ENCODE assay signal across 1 cellular context in genomic region chr1:50959913-50960844, GRCh38.
TF ChIP-seq lines count a peak whose summit lies in the region.

FAF1 (minus strand) TSS chr1:50960267; CDS start chr1:50959811, 456 bp downstream.

TF ChIP-seq in HepG2, 621 proteins besides CTCF, POLR2A, EP300 and RAD21 (continued from another document and continues in another):
- TF ChIP-seq AKNA (CRISPR knock-in tag; IDR thresholded peaks at IDR 0.05; ENCODE audit: borderline replicate concordance): no peak
- TF ChIP-seq CC2D1A (CRISPR knock-in tag; IDR thresholded peaks at IDR 0.05): no peak
- TF ChIP-seq ZNF737 (CRISPR knock-in tag; IDR thresholded peaks at IDR 0.05; ENCODE audit: borderline replicate concordance): no peak
- TF ChIP-seq ZNF550 (CRISPR knock-in tag; IDR thresholded peaks at IDR 0.05; ENCODE audit: borderline replicate concordance): no peak
- TF ChIP-seq ATF6 (CRISPR knock-in tag; conservative IDR thresholded peaks at IDR 0.05): no peak
- no peak for TF ChIP-seq AKAP8 (CRISPR knock-in tag; IDR thresholded peaks at IDR 0.05)
- no peak for TF ChIP-seq ZBTB37 (CRISPR knock-in tag; IDR thresholded peaks at IDR 0.05)
- TF ChIP-seq ZNF512B (CRISPR knock-in tag; IDR thresholded peaks at IDR 0.05; ENCODE audit: borderline replicate concordance): no peak
- no peak for TF ChIP-seq ZNF576 (CRISPR knock-in tag; IDR thresholded peaks at IDR 0.05)
- TF ChIP-seq ZNF558 (CRISPR knock-in tag; IDR thresholded peaks at IDR 0.05; ENCODE audit: borderline replicate concordance): no peak
- TF ChIP-seq ZNF34 (CRISPR knock-in tag; IDR thresholded peaks at IDR 0.05; ENCODE audit: borderline replicate concordance): 0 out of 2 replicates have a peak, but pooled peaks have one; percentile 53
- TF ChIP-seq CREM (IDR thresholded peaks at IDR 0.05): peak; percentile 96
- TF ChIP-seq CREM (CRISPR knock-in tag; IDR thresholded peaks at IDR 0.05): peak; percentile 61; the same call in 1 of the 2 replicates
- no peak for TF ChIP-seq TBP (CRISPR knock-in tag; IDR thresholded peaks at IDR 0.05)
- no peak for TF ChIP-seq PITX1 (CRISPR knock-in tag; IDR thresholded peaks at IDR 0.05)
- no peak for TF ChIP-seq NCOA1 (CRISPR knock-in tag; IDR thresholded peaks at IDR 0.05)
- TF ChIP-seq PBX3 (CRISPR knock-in tag; IDR thresholded peaks at IDR 0.05; ENCODE audit: borderline replicate concordance): no peak
- no peak for TF ChIP-seq PRDM10 (CRISPR knock-in tag; IDR thresholded peaks at IDR 0.05; ENCODE audit: low read depth)
- TF ChIP-seq ZNF281 (CRISPR knock-in tag; IDR thresholded peaks at IDR 0.05; ENCODE audit: borderline replicate concordance): peak; percentile 16; the same call in 1 of the 2 replicates
- TF ChIP-seq RFXAP (CRISPR knock-in tag; IDR thresholded peaks at IDR 0.05; ENCODE audit: borderline replicate concordance): peak; percentile 63; the same call in 1 of the 2 replicates
- TF ChIP-seq AHDC1 (CRISPR knock-in tag; IDR thresholded peaks at IDR 0.05; ENCODE audit: borderline replicate concordance): 0 out of 2 replicates have a peak, but pooled peaks have one; percentile 26
- TF ChIP-seq ZNF274 (CRISPR knock-in tag; IDR thresholded peaks at IDR 0.05): peak; percentile 78
- no peak for TF ChIP-seq SCMH1 (CRISPR knock-in tag; IDR thresholded peaks at IDR 0.05; ENCODE audit: borderline replicate concordance)
- TF ChIP-seq ZNF788 (CRISPR knock-in tag; IDR thresholded peaks at IDR 0.05; ENCODE audit: borderline replicate concordance): peak; percentile 71; the same call in 1 of the 2 replicates
- no peak for TF ChIP-seq ZSCAN12 (CRISPR knock-in tag; IDR thresholded peaks at IDR 0.05)
